In the genomic region with DNA sequence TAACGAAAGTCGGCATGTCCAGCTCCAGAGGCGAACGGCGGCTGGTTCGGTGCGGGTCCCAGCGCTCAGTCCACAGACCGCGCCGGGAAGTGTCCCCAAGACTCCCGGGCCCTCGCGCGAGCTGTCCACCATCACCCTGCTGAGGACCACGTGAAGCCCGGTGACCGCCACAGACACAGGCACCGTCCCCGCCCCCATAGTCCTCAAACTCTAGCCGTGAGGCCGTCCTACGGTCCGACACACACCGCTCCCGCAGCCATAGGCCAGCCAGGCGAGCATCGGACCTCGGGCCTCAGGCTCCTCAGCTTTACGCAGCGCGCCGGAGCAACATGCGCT, we compare ENCODE assay signal across 1 cellular context.
TF ChIP-seq lines count a peak whose summit lies in the region.

No MANE protein-coding gene starts in this region.

TF ChIP-seq in HCT116, 20 proteins besides CTCF, POLR2A, EP300 and RAD21 (continued from another document):
- no peak for TF ChIP-seq EZH2phosphoT487 (IDR thresholded peaks at IDR 0.05; ENCODE audit: borderline replicate concordance)
- TF ChIP-seq MAX (IDR thresholded peaks at IDR 0.05): no peak
- no peak; the same call in 1 of the 2 replicates for TF ChIP-seq ZFX (IDR thresholded peaks at IDR 0.05)
- no peak for TF ChIP-seq SRF (IDR thresholded peaks at IDR 0.05; ENCODE audit: low read depth)
- TF ChIP-seq TCF7L2 (IDR thresholded peaks at IDR 0.05; ENCODE audit: borderline replicate concordance, extremely low read depth, insufficient read depth, insufficient read length): no peak
- TF ChIP-seq ELF1 (IDR thresholded peaks at IDR 0.05; ENCODE audit: borderline replicate concordance, low read depth): no peak
- no peak for TF ChIP-seq CBX3 (IDR thresholded peaks at IDR 0.05; ENCODE audit: low read depth)
- no peak for TF ChIP-seq ATF3 (IDR thresholded peaks at IDR 0.05)
- TF ChIP-seq ZNF274 (IDR thresholded peaks at IDR 0.05; ENCODE audit: low read depth, low read length): no peak
- no peak for TF ChIP-seq CEBPB (IDR thresholded peaks at IDR 0.05; ENCODE audit: low read depth)
- TF ChIP-seq EGR1 (IDR thresholded peaks at IDR 0.05; ENCODE audit: low read depth): no peak
- TF ChIP-seq POLR2AphosphoS5 (IDR thresholded peaks at IDR 0.05; ENCODE audit: low read depth, low read length): no peak
TF ChIP-seq in HCT116: peak in this region for 0.
